ENCODE assay signal across 8 cellular contexts in genomic region chr6:41074692-41075436, GRCh38. TPM values are rescaled to one million over a fixed set of nuclear protein-coding genes. Genes with fewer than 3 reads are reported as not detected.
DNase-seq lines count a peak whose midpoint lies in the region; ATAC-seq and TF ChIP-seq lines count a peak whose summit lies in the region.

No MANE protein-coding gene starts in this region.

- H3K27ac ChIP-seq in epithelial cell of prostate (peak overlapping the region; percentile 98), psoas muscle (peak overlapping the region; percentile 100), RWPE1 (no peak overlapping the region)

- H3K9me3 ChIP-seq in psoas muscle, result no peaks in the 10 kb centered on the region

- peaks cover 42% of the 10 kb centered on the region for H3K4me1 ChIP-seq in psoas muscle

- CTCF ChIA-PET in RWPE1 (lab: Yijun Ruan, JAX), result interaction anchor here (0.6 to 2.1 kb wide), 3 partner anchors 47 to 1235 kb away, joined by 3 to 7 read pairs (median 6); no protein-coding TSS in a partner anchor

- DNase-seq in GM12864 (ENCODE audit: low read depth) (no peak), RPMI7951 (ENCODE audit: low read depth) (peak; percentile 6), epithelial cell of prostate (ENCODE audit: low read depth, low spot score) (no peak), psoas muscle (no peak), KG1 (lab: John Stamatoyannopoulos, UW) (no peak), GM03348 (ENCODE audit: low spot score) (no peak), RWPE1 (ENCODE audit: low spot score) (no peak)

- H3K4me3 ChIP-seq in GM12864 (ENCODE audit: low read depth, low read length) (peak overlapping the region; percentile 99), psoas muscle (peak overlapping the region; percentile 90)

- TF ChIP-seq CTCF in GM12864 (IDR thresholded peaks at IDR 0.05; ENCODE audit: low read depth, low read length, missing control alignments), result no peak
- no peak for TF ChIP-seq CTCF in psoas muscle (IDR thresholded peaks at IDR 0.05)
- no peak for TF ChIP-seq CTCF in RWPE1 (conservative IDR thresholded peaks at IDR 0.05; ENCODE audit: low read depth)

- no peaks in the 10 kb centered on the region for H3K27me3 ChIP-seq in psoas muscle (ENCODE audit: insufficient read depth in 3 of 3, low read length in 2 of 3)

- peak in 1 of 4 donors; percentile 33 for ATAC-seq in psoas muscle
- ATAC-seq in HG02840 (IDR thresholded peaks at IDR 0.05; ENCODE audit: low FRiP score, unreplicated experiment), result no peak

- POLR2A ChIA-PET in RWPE1 (lab: Yijun Ruan, JAX; ENCODE audit: low non-redundant PET), result no interaction called here

- intact Hi-C loops in psoas muscle (cut with DNase I), result no loop called here

- peaks cover 3 to 21% of the 10 kb centered on the region in 2 donors for H3K36me3 ChIP-seq in psoas muscle (ENCODE audit: insufficient read depth in 1 of 2, low read depth in 1 of 2)

- 29 to 48% (median 33%) methylated on average over 11 of the region's 11 CpGs for WGBS in psoas muscle, 3 donors

RNA-seq across cellular contexts. Expression of gene NFYA, which starts 2.1 kb away (rescaled TPM):
- total RNA-seq in RPMI7951 (2014; rRNA removed; shearing (Covaris generic)), result 7.8 and 8.9 TPM in 2 replicates
- 10 to 100 TPM; 11.8 to 14.1 (median 13.0) TPM for total RNA-seq in psoas muscle
- 10 to 100 TPM in 2 of 3 donors, 1 to 10 TPM in 1; 2.7 to 14.2 (median 10.4) TPM for polyA plus RNA-seq in psoas muscle

RNA-seq across cellular contexts. Expression of gene OARD1, which starts 2.7 kb away (rescaled TPM):
- total RNA-seq in RPMI7951 (2014; rRNA removed; shearing (Covaris generic)), result 26.1 and 28.0 TPM in 2 replicates
- 10 to 100 TPM; 13.5 to 23.4 (median 16.6) TPM for total RNA-seq in psoas muscle
- polyA plus RNA-seq in psoas muscle, result 10 to 100 TPM; 24.6 to 74.6 (median 52.3) TPM

RNA-seq across cellular contexts. Expression of gene APOBEC2, which starts 21.9 kb away (rescaled TPM):
- total RNA-seq in RPMI7951 (2014; rRNA removed; shearing (Covaris generic)), result not detected in 2 replicates
- 100 to 1,000 TPM; 135 to 511 (median 272) TPM for total RNA-seq in psoas muscle
- 100 to 1,000 TPM in 1 of 3 donors, 10 to 100 TPM in 2; 16.4 to 141 (median 80.7) TPM for polyA plus RNA-seq in psoas muscle

RNA-seq across cellular contexts. Expression of gene TSPO2, which starts 32.6 kb away (rescaled TPM):
- not detected in 2 replicates for total RNA-seq in RPMI7951 (2014; rRNA removed; shearing (Covaris generic))
- total RNA-seq in psoas muscle, result under 1 TPM in 1 of 4 donors, not detected in 3; 0.27 TPM
- not detected for polyA plus RNA-seq in psoas muscle

RNA-seq across cellular contexts. Expression of gene UNC5CL, which starts 35.8 kb away (rescaled TPM):
- total RNA-seq in RPMI7951 (2014; rRNA removed; shearing (Covaris generic)), result 0.10 and 0.12 TPM in 2 replicates
- total RNA-seq in psoas muscle, result under 1 TPM; 0.14 to 0.43 (median 0.28) TPM
- under 1 TPM; 0.18 to 0.90 (median 0.33) TPM for polyA plus RNA-seq in psoas muscle

Comparison
In these comparisons a context has a peak if more than half of its experiments do, and no peak if none do; other contexts are left out.
1. RNA of gene APOBEC2, which starts 21.9 kb away (total RNA-seq): 135 to 511 TPM in psoas muscle; not detected in RPMI7951; every median in the first group is over 100 times any median in the second.